ENCODE assay signal across 8 cellular contexts in the genomic region with DNA sequence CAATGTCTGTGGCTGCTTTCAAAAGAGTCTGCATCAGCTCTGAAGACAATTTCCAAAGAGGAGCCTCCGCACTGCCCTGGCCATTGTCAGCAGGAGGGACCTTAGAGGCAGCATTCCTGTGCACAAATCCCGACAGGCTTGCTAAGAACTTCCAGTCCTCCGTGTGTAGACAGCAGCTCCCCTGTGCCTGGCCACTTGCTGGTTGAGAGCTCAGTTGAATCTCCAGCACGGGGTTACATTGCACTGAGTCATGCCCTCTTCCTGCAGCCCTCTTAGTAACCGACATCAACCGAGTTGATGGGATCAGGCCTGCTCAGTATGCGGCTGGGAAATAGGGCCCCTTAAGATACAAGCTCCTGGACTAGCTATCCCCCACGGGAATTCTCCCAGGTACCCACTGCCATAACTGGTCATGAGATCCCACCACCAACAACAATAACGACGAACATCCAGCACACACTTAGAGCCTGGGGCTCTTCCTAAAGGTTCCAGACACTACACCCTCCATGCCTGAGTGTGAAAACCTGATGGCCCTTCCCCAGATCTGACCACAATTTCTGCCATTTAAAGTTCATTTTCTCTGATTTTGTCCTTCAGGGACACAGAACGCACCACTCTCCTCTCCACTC. TPM values are rescaled to one million over a fixed set of nuclear protein-coding genes. Genes with fewer than 3 reads are reported as not detected.
DNase-seq lines count a peak whose midpoint lies in the region; ATAC-seq, FAIRE-seq and TF ChIP-seq lines count a peak whose summit lies in the region.

No MANE protein-coding gene starts in this region.

- H3K27me3 Mint-ChIP-seq in CD8-positive, alpha-beta T cell (ENCODE audit: low read depth): peaks cover 17% of the 10 kb centered on the region

- in situ Hi-C loops in K562 (cut with MboI): loop anchor here (5.0 to 10.0 kb wide), 4 partner anchors 80 to 633 kb away; partner anchors contain the start of gene FIGLA

- H3K9me3 Mint-ChIP-seq in CD8-positive, alpha-beta T cell: no peaks in the 10 kb centered on the region

- BruUV-seq in K562 (replicated peaks; lab: Mats Ljungman, UMichigan): TSS peak; percentile 77

- POLR2A ChIA-PET in CD8-positive, alpha-beta T cell (lab: Charles Lee): no interaction called here
- POLR2A ChIA-PET in K562 (lab: Yijun Ruan, JAX): interaction anchor here (0.6 to 1.5 kb wide), 4 partner anchors 15 to 84 kb away, joined by 3 to 5 read pairs (median 4); no protein-coding TSS in a partner anchor

- H3K9me1 ChIP-seq in K562 (ENCODE audit: control insufficient read depth, insufficient read depth, low read length): no peaks in the 10 kb centered on the region

- no peaks in the 10 kb centered on the region for H3K27me3 ChIP-seq in CD8-positive, alpha-beta T cell (ENCODE audit: insufficient read depth, low read length)
- H3K27me3 ChIP-seq in MM.1S (replicated peaks; ENCODE audit: insufficient read depth, low read length) (peaks cover 10% of the 10 kb centered on the region), K562 (ENCODE audit: control insufficient read depth in 2 of 2, insufficient read depth in 2 of 2, low read length in 2 of 2) (peaks cover 0 to 20% of the 10 kb centered on the region in 2 experiments; a peak in 1 of 5 replicates)

- H3K9ac ChIP-seq in MM.1S (ENCODE audit: low read length) (no peak overlapping the region), K562 (ENCODE audit: insufficient read depth in 1 of 2, low read depth in 2 of 2, low read length in 2 of 2) (peak overlapping the region in 1 of 2 experiments; percentile 30; a peak in 1 of 4 replicates)

- H2AFZ ChIP-seq in MM.1S (ENCODE audit: low read length): peak overlapping the region; percentile 57
- H2AFZ ChIP-seq in K562 (ENCODE audit: low read depth, low read length): peak overlapping the region; percentile 89

- no peak for FAIRE-seq in K562 (lab: Jason Lieb, UNC)

- CTCF ChIA-PET in CD8-positive, alpha-beta T cell (lab: Charles Lee): interaction anchor here (0.6 to 3.9 kb wide), 35 partner anchors 9 to 643 kb away, joined by 3 to 73 read pairs (median 4); partner anchors contain the start of genes ATP6V1B1 and FIGLA
- CTCF ChIA-PET in K562 (lab: Yijun Ruan, JAX; ENCODE audit: low intra/inter-chr PET ratio): interaction anchor here (0.6 to 4.2 kb wide), 11 partner anchors 26 to 606 kb away, joined by 3 to 48 read pairs (median 3); partner anchors contain the start of gene FIGLA

- no peaks in the 10 kb centered on the region for H3K4me1 ChIP-seq in CD8-positive, alpha-beta T cell (ENCODE audit: insufficient read depth, low read length)
- H3K4me1 ChIP-seq in MM.1S (ENCODE audit: low read length) (no peaks in the 10 kb centered on the region), K562 (replicated peaks in 1 of 2; ENCODE audit: control insufficient read depth in 2 of 2, insufficient read depth in 2 of 2, low read length in 2 of 2) (peaks cover 2 to 11% of the 10 kb centered on the region in 2 experiments; a peak in 3 of 5 replicates), mucosa of descending colon (ENCODE audit: low read depth) (peaks cover 3% of the 10 kb centered on the region)

- H4K20me1 ChIP-seq in MM.1S (ENCODE audit: insufficient read depth, low read length) (no peaks in the 10 kb centered on the region), K562 (replicated peaks; ENCODE audit: control insufficient read depth, insufficient read depth, low read length) (no peaks in the 10 kb centered on the region)

- no peaks in the 10 kb centered on the region for H3K9me3 ChIP-seq in CD8-positive, alpha-beta T cell (ENCODE audit: low read length)
- H3K9me3 ChIP-seq in MM.1S (replicated peaks; ENCODE audit: insufficient read depth, low read length) (no peaks in the 10 kb centered on the region), K562 (replicated peaks; ENCODE audit: control insufficient read depth, insufficient read depth, low read depth, low read length) (no peaks in the 10 kb centered on the region), mucosa of descending colon (no peaks in the 10 kb centered on the region)

- H3K4me2 ChIP-seq in MM.1S (ENCODE audit: low read depth, low read length) (peak overlapping the region; percentile 87; the same call in 1 of the 2 replicates), K562 (ENCODE audit: insufficient read depth, low read length) (peak overlapping the region; percentile 79)

- peak in 1 of 7 experiments; percentile 47 for DNase-seq in CD8-positive, alpha-beta T cell
- DNase-seq in MM.1S (no peak), K562 (ENCODE audit: extremely low read depth in 1 of 4, low spot score in 3 of 4) (peak in 1 of 4 experiments; percentile 39), mucosa of descending colon (no peak), DMS 273 (lab: John Stamatoyannopoulos, UW; ENCODE audit: unreplicated experiment) (no peak)
- no peak for DNase-seq in stimulated activated naive CD4-positive, alpha-beta T cell (lab: John Stamatoyannopoulos, UW)
- DNase-seq in stimulated activated CD4-positive, alpha-beta T cell treated with anti-CD3 and anti-CD28 coated beads, Interleukin-2, amount 100 ng/mL, for 48 hours: no peak

- H3K4me1 Mint-ChIP-seq in CD8-positive, alpha-beta T cell (ENCODE audit: low read depth): peaks cover 13% of the 10 kb centered on the region

- H3K27ac Mint-ChIP-seq in CD8-positive, alpha-beta T cell: no peak overlapping the region

- peak overlapping the region; percentile 77 for H3K4me3 Mint-ChIP-seq in CD8-positive, alpha-beta T cell

- H3K79me2 ChIP-seq in MM.1S (ENCODE audit: low read length) (no peaks in the 10 kb centered on the region), K562 (ENCODE audit: control insufficient read depth, insufficient read depth, low read length) (no peaks in the 10 kb centered on the region)

- H3K4me3 ChIP-seq in CD8-positive, alpha-beta T cell (ENCODE audit: low read depth, low read length): no peak overlapping the region
- peak overlapping the region; percentile 55; the same call in 1 of the 2 replicates for H3K4me3 ChIP-seq in MM.1S (ENCODE audit: low read length)
- peak overlapping the region; percentile 4 for H3K4me3 ChIP-seq in K562
- no peak overlapping the region for H3K4me3 ChIP-seq in mucosa of descending colon

- TF ChIP-seq EP300 in K562 (IDR thresholded peaks at IDR 0.05; ENCODE audit: low read length): no peak

- no peak for TF ChIP-seq CTCF in CD8-positive, alpha-beta T cell (IDR thresholded peaks at IDR 0.05)
- no peak for TF ChIP-seq CTCF in MM.1S (IDR thresholded peaks at IDR 0.05; ENCODE audit: low read length)
- no peak for TF ChIP-seq CTCF in K562 (IDR thresholded peaks at IDR 0.05 in 2 of 3, conservative IDR thresholded peaks at IDR 0.05 in 1 of 3; ENCODE audit: insufficient read depth in 2 of 3, low read depth in 1 of 3, low read length in 3 of 3)
- no peak for TF ChIP-seq CTCF in mucosa of descending colon (IDR thresholded peaks at IDR 0.05)

- TF ChIP-seq POLR2A in K562 (conservative IDR thresholded peaks at IDR 0.05): no peak

- intact Hi-C loops in CD8-positive, alpha-beta T cell (cut with DNase I, micrococcal nuclease): loop anchor here (1.0 to 2.0 kb wide), 7 partner anchors 76 to 643 kb away; no protein-coding TSS in a partner anchor
- intact Hi-C loops in K562 (cut with micrococcal nuclease) (loop anchor here (1.0 to 10.0 kb wide), 5 partner anchors 76 to 643 kb away; partner anchors contain the start of gene FAM136A), mucosa of descending colon (cut with DNase I, micrococcal nuclease) (loop anchor here in 1 of 2 donors (5.0 kb wide), 1 partner anchor 85 kb away; no protein-coding TSS in a partner anchor)

- H3K27ac ChIP-seq in CD8-positive, alpha-beta T cell (ENCODE audit: low read depth, low read length): no peak overlapping the region
- H3K27ac ChIP-seq in MM.1S (ENCODE audit: low read length) (no peak overlapping the region), K562 (ENCODE audit: extremely low read depth, low read depth, low read length) (no peak overlapping the region)

- 17% methylated on average over 11 of the region's 11 CpGs for WGBS in K562 (ENCODE audit: insufficient coverage, low coverage, missing lambda C conversion rate)

- H3F3A ChIP-seq in MM.1S (ENCODE audit: insufficient read depth, low read length): no peaks in the 10 kb centered on the region

- no peaks in the 10 kb centered on the region for H3K9me2 ChIP-seq in MM.1S (replicated peaks; ENCODE audit: insufficient read depth, low read length)

- no peak for ATAC-seq in CD8-positive, alpha-beta T cell
- peak; percentile 49 for ATAC-seq in K562
- ATAC-seq in mucosa of descending colon: peak; percentile 15
- no peak for ATAC-seq in HG03460 (IDR thresholded peaks at IDR 0.05; ENCODE audit: unreplicated experiment)

- H3K36me3 ChIP-seq in CD8-positive, alpha-beta T cell (ENCODE audit: insufficient read depth, low read length): no peaks in the 10 kb centered on the region
- H3K36me3 ChIP-seq in MM.1S (replicated peaks; ENCODE audit: insufficient read depth, low read length) (no peaks in the 10 kb centered on the region), K562 (ENCODE audit: control insufficient read depth, insufficient read depth, low read length) (no peaks in the 10 kb centered on the region), mucosa of descending colon (ENCODE audit: low read depth) (no peaks in the 10 kb centered on the region)

- H3K36me3 Mint-ChIP-seq in CD8-positive, alpha-beta T cell: no peaks in the 10 kb centered on the region

- no peak for TF ChIP-seq RAD21 in K562 (CRISPR knock-in tag; conservative IDR thresholded peaks at IDR 0.05 in 1 of 2, IDR thresholded peaks at IDR 0.05 in 1 of 2)

RNA-seq across cellular contexts. Expression of gene ATP6V1B1, which starts 12.0 kb away (rescaled TPM):
- not detected for total RNA-seq in CD8-positive, alpha-beta T cell
- not detected in 2 replicates for total RNA-seq in K562 (2011; cell fraction: chromatin; rRNA removed; ENCODE audit: low replicate concordance)
- total RNA-seq in K562 (2011; cell fraction: nucleolus; rRNA removed): not detected in 2 replicates
- not detected in 2 replicates for total RNA-seq in K562 (2011; cell fraction: nucleoplasm; rRNA removed)
- total RNA-seq in K562 (2014; rRNA removed): not detected in 2 replicates
- total RNA-seq in K562 (2014; rRNA removed; fragmentation: Illumina TruSeq; extraction: Trizol): not detected in 2 replicates
- total RNA-seq in K562 (2015; rRNA removed; fragmentation: Illumina TruSeq; extraction: Trizol): not detected in 2 replicates
- total RNA-seq in K562 (2021): not detected in 2 replicates
- polyA plus RNA-seq in K562 (2011; rRNA removed): not detected in 2 replicates
- polyA plus RNA-seq in K562 (2011; cell fraction: cytosol; rRNA removed): not detected in 2 replicates
- not detected in 2 replicates for polyA plus RNA-seq in K562 (2011; cell fraction: nucleus; rRNA removed)
- not detected in 2 replicates for polyA plus RNA-seq in K562 (2012)
- not detected in 2 replicates for polyA plus RNA-seq in K562 (2014; fragmentation: Illumina TruSeq; extraction: Trizol)
- not detected for polyA plus RNA-seq in K562 (2014; fragmentation: Nextera tagmentation; extraction: Ambion mirVana)
- not detected in 2 replicates for polyA plus RNA-seq in K562 (2014; rRNA removed)
- polyA minus RNA-seq in K562 (2011; rRNA and poly(A)+ RNA removed): not detected in 2 replicates
- not detected in 2 replicates for polyA minus RNA-seq in K562 (2011; cell fraction: cytosol; rRNA and poly(A)+ RNA removed)
- not detected in 2 replicates for polyA minus RNA-seq in K562 (2011; cell fraction: nucleus; rRNA and poly(A)+ RNA removed)
- total RNA-seq in mucosa of descending colon: not detected

RNA-seq across cellular contexts. Expression of gene ANKRD53, which starts 30.8 kb away (rescaled TPM):
- total RNA-seq in CD8-positive, alpha-beta T cell: 1 to 10 TPM in 1 of 2 experiments, under 1 TPM in 1; 0.69 to 1.7 TPM
- total RNA-seq in K562 (2011; cell fraction: chromatin; rRNA removed; ENCODE audit: low replicate concordance): not detected in 2 replicates
- 0.17 TPM in 1 of 2 replicates, not detected in the other for total RNA-seq in K562 (2011; cell fraction: nucleolus; rRNA removed)
- not detected in 2 replicates for total RNA-seq in K562 (2011; cell fraction: nucleoplasm; rRNA removed)
- total RNA-seq in K562 (2014; rRNA removed) (0.20 TPM in 1 of 2 replicates, not detected in the other), K562 (2014; rRNA removed; fragmentation: Illumina TruSeq; extraction: Trizol) (not detected in 2 replicates), K562 (2015; rRNA removed; fragmentation: Illumina TruSeq; extraction: Trizol) (not detected in 2 replicates), K562 (2021) (0.18 TPM in 1 of 2 replicates, not detected in the other), mucosa of descending colon (1 to 10 TPM in 1 of 3 donors, under 1 TPM in 2; 0.23 to 1.8 (median 0.75) TPM)
- polyA plus RNA-seq in K562 (2011; rRNA removed) (not detected in 2 replicates), K562 (2014; fragmentation: Illumina TruSeq; extraction: Trizol) (not detected in 2 replicates), K562 (2014; fragmentation: Nextera tagmentation; extraction: Ambion mirVana) (not detected), K562 (2014; rRNA removed) (not detected in 2 replicates)
- not detected in 2 replicates for polyA plus RNA-seq in K562 (2011; cell fraction: cytosol; rRNA removed)
- polyA plus RNA-seq in K562 (2011; cell fraction: nucleus; rRNA removed): 0.07 and 0.10 TPM in 2 replicates
- polyA plus RNA-seq in K562 (2012): not detected in 2 replicates
- not detected in 2 replicates for polyA minus RNA-seq in K562 (2011; rRNA and poly(A)+ RNA removed)
- polyA minus RNA-seq in K562 (2011; cell fraction: cytosol; rRNA and poly(A)+ RNA removed): not detected in 2 replicates
- polyA minus RNA-seq in K562 (2011; cell fraction: nucleus; rRNA and poly(A)+ RNA removed): not detected in 2 replicates

RNA-seq across cellular contexts. Expression of gene TEX261, which starts 47.0 kb away (rescaled TPM):
- 10 to 100 TPM; 23.1 to 28.1 TPM for total RNA-seq in CD8-positive, alpha-beta T cell
- 56.1 and 63.4 TPM in 2 replicates for total RNA-seq in K562 (2011; cell fraction: chromatin; rRNA removed; ENCODE audit: low replicate concordance)
- 49.9 and 50.0 TPM in 2 replicates for total RNA-seq in K562 (2011; cell fraction: nucleolus; rRNA removed)
- total RNA-seq in K562 (2011; cell fraction: nucleoplasm; rRNA removed): 70.2 and 95.7 TPM in 2 replicates
- total RNA-seq in K562 (2014; rRNA removed) (18.3 and 29.7 TPM in 2 replicates), K562 (2014; rRNA removed; fragmentation: Illumina TruSeq; extraction: Trizol) (44.2 and 46.1 TPM in 2 replicates), K562 (2015; rRNA removed; fragmentation: Illumina TruSeq; extraction: Trizol) (53.0 and 56.9 TPM in 2 replicates), K562 (2021) (55.3 and 60.4 TPM in 2 replicates), mucosa of descending colon (10 to 100 TPM; 51.0 to 63.0 (median 51.4) TPM)
- polyA plus RNA-seq in K562 (2011; rRNA removed) (50.1 and 99.5 TPM in 2 replicates), K562 (2014; fragmentation: Illumina TruSeq; extraction: Trizol) (99.5 and 110 TPM in 2 replicates), K562 (2014; fragmentation: Nextera tagmentation; extraction: Ambion mirVana) (10 to 100 TPM; 11.9 to 16.7 TPM), K562 (2014; rRNA removed) (51.9 and 64.0 TPM in 2 replicates)
- polyA plus RNA-seq in K562 (2011; cell fraction: cytosol; rRNA removed): 71.7 and 115 TPM in 2 replicates
- 67.7 and 143 TPM in 2 replicates for polyA plus RNA-seq in K562 (2011; cell fraction: nucleus; rRNA removed)
- polyA plus RNA-seq in K562 (2012): 57.6 and 58.8 TPM in 2 replicates
- 27.1 and 69.7 TPM in 2 replicates for polyA minus RNA-seq in K562 (2011; rRNA and poly(A)+ RNA removed)
- polyA minus RNA-seq in K562 (2011; cell fraction: cytosol; rRNA and poly(A)+ RNA removed): 20.5 and 38.0 TPM in 2 replicates
- 14.7 and 15.2 TPM in 2 replicates for polyA minus RNA-seq in K562 (2011; cell fraction: nucleus; rRNA and poly(A)+ RNA removed)

RNA-seq across cellular contexts. Expression of gene VAX2, which starts 47.3 kb away (rescaled TPM):
- not detected for total RNA-seq in CD8-positive, alpha-beta T cell
- not detected in 2 replicates for total RNA-seq in K562 (2011; cell fraction: chromatin; rRNA removed; ENCODE audit: low replicate concordance)
- total RNA-seq in K562 (2011; cell fraction: nucleolus; rRNA removed): not detected in 2 replicates
- not detected in 2 replicates for total RNA-seq in K562 (2011; cell fraction: nucleoplasm; rRNA removed)
- total RNA-seq in K562 (2014; rRNA removed) (not detected in 2 replicates), K562 (2014; rRNA removed; fragmentation: Illumina TruSeq; extraction: Trizol) (not detected in 2 replicates), K562 (2015; rRNA removed; fragmentation: Illumina TruSeq; extraction: Trizol) (not detected in 2 replicates), K562 (2021) (not detected in 2 replicates), mucosa of descending colon (under 1 TPM in 1 of 3 donors, not detected in 2; 0.47 TPM)
- polyA plus RNA-seq in K562 (2011; rRNA removed) (not detected in 2 replicates), K562 (2014; fragmentation: Illumina TruSeq; extraction: Trizol) (not detected in 2 replicates), K562 (2014; fragmentation: Nextera tagmentation; extraction: Ambion mirVana) (not detected), K562 (2014; rRNA removed) (not detected in 2 replicates)
- polyA plus RNA-seq in K562 (2011; cell fraction: cytosol; rRNA removed): not detected in 2 replicates
- polyA plus RNA-seq in K562 (2011; cell fraction: nucleus; rRNA removed): not detected in 2 replicates
- polyA plus RNA-seq in K562 (2012): not detected in 2 replicates
- not detected in 2 replicates for polyA minus RNA-seq in K562 (2011; rRNA and poly(A)+ RNA removed)
- polyA minus RNA-seq in K562 (2011; cell fraction: cytosol; rRNA and poly(A)+ RNA removed): not detected in 2 replicates
- polyA minus RNA-seq in K562 (2011; cell fraction: nucleus; rRNA and poly(A)+ RNA removed): not detected in 2 replicates

Comparison
In these comparisons a context has a peak if more than half of its experiments do, and no peak if none do; other contexts are left out.
1. ATAC-seq: peak in K562 (single experiment) and mucosa of descending colon (single experiment); none in CD8-positive, alpha-beta T cell (single experiment) and HG03460 (single experiment).
2. H3K4me3 ChIP-seq: peak in MM.1S (single experiment) and K562 (single experiment); none in CD8-positive, alpha-beta T cell (single experiment) and mucosa of descending colon (single experiment).